In genomic region chr17:9925457-9925856, GRCh38 we compare ENCODE assay signal across 1 cellular context.
TF ChIP-seq lines count a peak whose summit lies in the region.

No MANE protein-coding gene starts in this region.

TF ChIP-seq in GM12878, 131 proteins besides CTCF, POLR2A, EP300 and RAD21:
- no peak for TF ChIP-seq NR2C1 (IDR thresholded peaks at IDR 0.05)
- no peak for TF ChIP-seq EED (IDR thresholded peaks at IDR 0.05; ENCODE audit: low read depth)
- TF ChIP-seq RELB (IDR thresholded peaks at IDR 0.05; ENCODE audit: low read depth), result no peak
- TF ChIP-seq NR2F1 (conservative IDR thresholded peaks at IDR 0.05), result no peak
- no peak for TF ChIP-seq TCF7 (IDR thresholded peaks at IDR 0.05; ENCODE audit: borderline replicate concordance)
- TF ChIP-seq NR2C2 (IDR thresholded peaks at IDR 0.05; ENCODE audit: borderline replicate concordance, control insufficient read depth, insufficient read length, low read depth), result no peak
- TF ChIP-seq TAF1 (IDR thresholded peaks at IDR 0.05; ENCODE audit: borderline replicate concordance, low read depth, low read length), result no peak
- TF ChIP-seq HDAC6 (IDR thresholded peaks at IDR 0.05; ENCODE audit: unreplicated experiment), result no peak
- TF ChIP-seq SMAD5 (IDR thresholded peaks at IDR 0.05; ENCODE audit: low read depth), result no peak
- no peak for TF ChIP-seq POLR2AphosphoS5 (IDR thresholded peaks at IDR 0.05; ENCODE audit: low read length)
